32 cellular contexts compared by ENCODE assay signal in genomic region chr4:25133132-25133531, GRCh38.
"Had no signal": no experiment of that assay in that cellular context is flagged by ENCODE, and none has a peak within 500 bp of the region (broad histone marks: within the 10 kb centered on the region; RNA-seq: fewer than 3 reads in every experiment).

No MANE protein-coding gene starts in this region.

- H3K27ac ChIP-seq: brain microvascular endothelial cell, PC-9, VCaP had no signal

- H3K27me3 ChIP-seq: brain microvascular endothelial cell had no signal

- H3K27me3 Mint-ChIP-seq: activated B cell treated with CpG ODN at 0.5 μM for 24 hours; activated CD8-positive, alpha-beta T cell treated with anti-CD3 and anti-CD28 coated beads for 36 hours; activated naive CD8-positive, alpha-beta T cell treated with anti-CD3 and anti-CD28 coated beads for 36 hours; activated T-helper 17 cell treated with anti-CD3 and anti-CD28 coated beads, Interleukin-2, amount 50 U/mL, for 72 hours; IgD-negative memory B cell had no signal

- H3K27ac Mint-ChIP-seq: activated B cell treated with CpG ODN at 0.5 μM for 24 hours; activated CD8-positive, alpha-beta T cell treated with anti-CD3 and anti-CD28 coated beads for 36 hours; activated naive CD8-positive, alpha-beta T cell treated with anti-CD3 and anti-CD28 coated beads for 36 hours; activated T-cell treated with anti-CD3 and anti-CD28 coated beads, Interleukin-2, amount 50 U/mL, for 72 hours; activated T-helper 17 cell treated with anti-CD3 and anti-CD28 coated beads, Interleukin-2, amount 50 U/mL, for 72 hours; IgD-negative memory B cell had no signal

- H3K4me3 ChIP-seq: PC-9 had no signal

- DNase-seq: activated B cell treated with CpG ODN at 0.5 μM for 24 hours; activated CD4-positive, alpha-beta T cell treated with anti-CD3 and anti-CD28 coated beads for 4 hours; activated CD4-positive, alpha-beta T cell treated with anti-CD3 and anti-CD28 coated beads, Interleukin-2, amount 50 U/mL, for 4 hours; activated CD4-positive, CD25-positive, alpha-beta regulatory T cell treated with anti-CD3 and anti-CD28 coated beads, Interleukin-2, amount 50 U/mL, for 72 hours; activated CD8-positive, alpha-beta T cell treated with anti-CD3 and anti-CD28 coated beads for 36 hours; activated effector memory CD4-positive, alpha-beta T cell treated with anti-CD3 and anti-CD28 coated beads, Interleukin-2, amount 50 U/mL, for 16 hours; activated naive CD4-positive, alpha-beta T cell; activated naive CD4-positive, alpha-beta T cell treated with anti-CD3 and anti-CD28 coated beads, Interleukin-2, amount 50 U/mL, for 16 hours; activated naive CD8-positive, alpha-beta T cell treated with anti-CD3 and anti-CD28 coated beads for 36 hours; activated T-cell treated with anti-CD3 and anti-CD28 coated beads, Interleukin-2, amount 50 U/mL, for 1 hour; activated T-cell treated with anti-CD3 and anti-CD28 coated beads, Interleukin-2, amount 50 U/mL, for 72 hours; amniotic stem cell; aorta; brain microvascular endothelial cell; Karpas-422; KBM-7; NCI-H1105; NCI-H1417 treated with DMSO at 0.1 percent for 48 hours; NCI-H2029; NCI-H510A; NCI-H526; NCI-H748 treated with DMSO at 0.1 percent for 48 hours; NK-92 treated with Interleukin-12 subunit alpha and Interleukin-12 subunit beta, amount 100 ng/mL, for 24 hours; PC-9; Right ventricle myocardium superior; SW 1271; T-helper 1 cell; T-helper 2 cell; T-helper 9 cell had no signal

- H3K36me3 ChIP-seq: brain microvascular endothelial cell had no signal

- H2AFZ ChIP-seq: PC-9 had no signal

- H3K4me1 Mint-ChIP-seq: activated B cell treated with CpG ODN at 0.5 μM for 24 hours had no signal

- H3K4me3 Mint-ChIP-seq: activated B cell treated with CpG ODN at 0.5 μM for 24 hours; activated CD8-positive, alpha-beta T cell treated with anti-CD3 and anti-CD28 coated beads for 36 hours; activated naive CD8-positive, alpha-beta T cell treated with anti-CD3 and anti-CD28 coated beads for 36 hours; activated T-cell treated with anti-CD3 and anti-CD28 coated beads, Interleukin-2, amount 50 U/mL, for 72 hours; activated T-helper 17 cell treated with anti-CD3 and anti-CD28 coated beads, Interleukin-2, amount 50 U/mL, for 72 hours; IgD-negative memory B cell had no signal

- ATAC-seq: activated CD8-positive, alpha-beta T cell treated with anti-CD3 and anti-CD28 coated beads for 36 hours; activated T-cell treated with anti-CD3 and anti-CD28 coated beads, Interleukin-2, amount 50 U/mL, for 72 hours; activated T-helper 17 cell treated with anti-CD3 and anti-CD28 coated beads, Interleukin-2, amount 50 U/mL, for 72 hours had no signal

- H3K9me3 Mint-ChIP-seq: activated B cell treated with CpG ODN at 0.5 μM for 24 hours; activated T-helper 17 cell treated with anti-CD3 and anti-CD28 coated beads, Interleukin-2, amount 50 U/mL, for 72 hours had no signal

- H3K4me2 ChIP-seq: PC-9 had no signal
